ENCODE assay signal across 21 cellular contexts in the genomic region with DNA sequence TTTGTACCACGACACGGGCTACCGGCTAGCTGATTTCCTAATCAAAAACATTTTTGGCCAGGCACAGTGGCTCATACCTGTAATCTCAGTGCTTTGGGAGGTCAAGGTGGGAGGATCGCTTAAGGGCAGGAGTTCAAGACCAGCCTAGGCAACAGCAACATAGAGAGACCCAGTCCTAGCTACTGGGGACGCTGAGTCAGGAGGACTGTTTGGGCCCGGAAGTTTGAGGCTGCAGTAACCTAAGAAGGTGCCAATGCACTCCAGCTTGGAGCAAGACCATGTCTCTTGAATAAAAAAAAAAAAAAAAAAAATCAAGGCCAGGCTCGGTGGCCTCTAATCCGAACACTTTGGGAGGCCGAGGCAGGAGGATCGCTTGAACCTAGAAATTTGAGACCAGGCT.
"Had no signal": no experiment of that assay in that cellular context is flagged by ENCODE, and none has a peak within 500 bp of the region (broad histone marks: within the 10 kb centered on the region; RNA-seq: fewer than 3 reads in every experiment).

No MANE protein-coding gene starts in this region.

- H3K9me3 ChIP-seq: stomach, suprapubic skin, tibial nerve, uterus had no signal

- H3K9ac ChIP-seq: neural progenitor cell had no signal

- H3K4me3 Mint-ChIP-seq: activated naive CD8-positive, alpha-beta T cell; activated T-cell treated with anti-CD3 and anti-CD28 coated beads, Interleukin-2, amount 50 U/mL, for 24 hours; endodermal cell; memory B cell; neural progenitor cell had no signal

- H3K36me3 Mint-ChIP-seq: activated naive CD8-positive, alpha-beta T cell; naive B cell had no signal

- H3K4me1 ChIP-seq: neural progenitor cell had no signal

- H3K27ac ChIP-seq: neural progenitor cell, stomach, suprapubic skin, tibial nerve had no signal

- H3K4me3 ChIP-seq: neural progenitor cell, stomach, suprapubic skin, tibial nerve, uterus had no signal

- FAIRE-seq: bronchial epithelial cell had no signal

- H3K27me3 Mint-ChIP-seq: activated naive CD8-positive, alpha-beta T cell; activated T-cell treated with anti-CD3 and anti-CD28 coated beads, Interleukin-2, amount 50 U/mL, for 24 hours; memory B cell; naive B cell; progenitor cell of endocrine pancreas had no signal

- DNase-seq: activated CD4-positive, alpha-beta T cell treated with anti-CD3 and anti-CD28 coated beads for 4 hours; activated CD4-positive, CD25-positive, alpha-beta regulatory T cell; activated CD8-positive, alpha-beta memory T cell treated with anti-CD3 and anti-CD28 coated beads, Interleukin-2, amount 50 U/mL, for 4 hours; activated naive CD4-positive, alpha-beta T cell; activated T-cell treated with anti-CD3 and anti-CD28 coated beads, Interleukin-2, amount 50 U/mL, for 24 hours; amniotic stem cell; cortex of kidney; endodermal cell; naive B cell; stimulated activated CD4-positive, alpha-beta T cell treated with anti-CD3 and anti-CD28 coated beads, Interleukin-1b, Interleukin-23, amount 100 ng/mL, for 48 hours; stomach; T-helper 9 cell; uterus had no signal

- H3K27ac Mint-ChIP-seq: activated naive CD8-positive, alpha-beta T cell; activated T-cell treated with anti-CD3 and anti-CD28 coated beads, Interleukin-2, amount 50 U/mL, for 24 hours; activated T-helper 2 cell treated with anti-CD3 and anti-CD28 coated beads, Interferon-gamma antibody, Interleukin-2, Interleukin-4, amounts not matched to agents 10 μg/mL and 5 μg/mL and 100 μg/mL, durations not matched to agents 14 hours and 24 hours and 36 hours; memory B cell; neural progenitor cell had no signal

- H3K9me3 Mint-ChIP-seq: activated T-cell treated with anti-CD3 and anti-CD28 coated beads, Interleukin-2, amount 50 U/mL, for 24 hours; activated T-helper 2 cell treated with anti-CD3 and anti-CD28 coated beads, Interferon-gamma antibody, Interleukin-2, Interleukin-4, amounts not matched to agents 10 μg/mL and 5 μg/mL and 100 μg/mL, durations not matched to agents 14 hours and 24 hours and 36 hours; memory B cell; naive B cell had no signal

- H3K36me3 ChIP-seq: neural progenitor cell, suprapubic skin, tibial nerve, uterus had no signal
